ENCODE assay signal across 21 cellular contexts in the genomic region with DNA sequence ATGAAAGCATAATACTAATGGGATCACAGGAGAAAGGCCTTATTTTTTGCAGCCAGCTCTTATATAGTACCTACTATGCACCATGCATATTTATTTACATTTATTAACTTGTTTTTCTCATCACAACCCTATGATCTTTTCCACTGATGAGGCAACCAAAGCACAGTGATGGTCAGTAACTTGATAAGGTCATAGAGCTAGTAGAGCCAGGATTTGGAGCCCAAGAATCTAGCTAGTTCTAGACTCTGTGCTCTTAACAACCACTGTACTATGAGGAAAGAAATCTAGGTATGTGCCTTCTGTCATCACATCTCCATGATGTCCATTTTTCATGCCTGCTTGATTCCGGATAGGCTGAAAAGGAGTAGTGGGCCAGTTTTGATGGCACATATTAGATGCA.
"Had no signal": no experiment of that assay in that cellular context is flagged by ENCODE, and none has a peak within 500 bp of the region (broad histone marks: within the 10 kb centered on the region; RNA-seq: fewer than 3 reads in every experiment).

No MANE protein-coding gene starts in this region.

- H3K27ac ChIP-seq: colonic mucosa, epithelial cell of prostate, esophagus squamous epithelium, gastroesophageal sphincter, heart left ventricle, left lung, lower lobe of right lung had no signal

- ATAC-seq: effector memory CD8-positive, alpha-beta T cell; esophagus mucosa; foreskin keratinocyte; gastroesophageal sphincter; heart left ventricle; left cardiac atrium; left lung; left ventricle myocardium superior; lower lobe of right lung; mucosa of descending colon had no signal

- H3K9me3 ChIP-seq: colonic mucosa had no signal

- H3K27ac Mint-ChIP-seq: dendritic cell treated with granulocyte-macrophage colony-stimulating factor and Interleukin-4, amounts not matched to agents 40 ng/mL and 50 ng/mL, for 4 days; effector memory CD8-positive, alpha-beta T cell; endodermal cell; mesothelial cell of epicardium had no signal

- H3K27me3 Mint-ChIP-seq: dendritic cell treated with granulocyte-macrophage colony-stimulating factor and Interleukin-4, amounts not matched to agents 40 ng/mL and 50 ng/mL, for 4 days had no signal

- H3K4me1 Mint-ChIP-seq: endodermal cell, mesothelial cell of epicardium had no signal

- H3K4me3 Mint-ChIP-seq: dendritic cell treated with granulocyte-macrophage colony-stimulating factor and Interleukin-4, amounts not matched to agents 40 ng/mL and 50 ng/mL, for 4 days; effector memory CD8-positive, alpha-beta T cell; endodermal cell; mesothelial cell of epicardium had no signal

- H3K36me3 ChIP-seq: colonic mucosa, esophagus squamous epithelium, gastroesophageal sphincter, heart left ventricle, left lung, lower lobe of right lung had no signal

- H3K4me3 ChIP-seq: colonic mucosa, esophagus squamous epithelium, gastroesophageal sphincter, heart left ventricle, left lung, lower lobe of right lung, mucosa of descending colon had no signal

- DNase-seq: colonic mucosa; cortex of kidney; effector CD8-positive, alpha-beta T cell; effector memory CD8-positive, alpha-beta T cell; endodermal cell; erythroblast; esophagus squamous epithelium; foreskin keratinocyte; heart left ventricle; hippocampal formation; left cardiac atrium; left lung; left ventricle myocardium superior; lower lobe of right lung; mesenchymal stem cell; mucosa of descending colon had no signal

- H3K4me1 ChIP-seq: colonic mucosa, esophagus squamous epithelium, gastroesophageal sphincter, heart left ventricle, left lung, lower lobe of right lung had no signal

- H3K27me3 ChIP-seq: colonic mucosa, foreskin keratinocyte, gastroesophageal sphincter, heart left ventricle, left lung had no signal
